ENCODE assay signal across 24 cellular contexts in genomic region chrX:86930419-86930818, GRCh38.
"Had no signal": no experiment of that assay in that cellular context is flagged by ENCODE, and none has a peak within 500 bp of the region (broad histone marks: within the 10 kb centered on the region; RNA-seq: fewer than 3 reads in every experiment).

No MANE protein-coding gene starts in this region.

- H3K27me3 ChIP-seq: esophagus squamous epithelium, gastroesophageal sphincter, spleen, tibial artery had no signal

- H3K36me3 ChIP-seq: esophagus squamous epithelium, gastroesophageal sphincter, left ventricle myocardium inferior, lower lobe of right lung, spleen, tibial artery had no signal

- DNase-seq: effector memory CD8-positive, alpha-beta T cell; esophagus squamous epithelium; foreskin fibroblast; glutamatergic neuron; kidney; left cardiac atrium; left ventricle myocardium inferior; lower lobe of right lung; naive B cell; nephron progenitor cell; psoas muscle; retina; spleen; stimulated activated CD4-positive, alpha-beta T cell treated with anti-CD3 and anti-CD28 coated beads, Interleukin-15, amount 100 ng/mL, for 24 hours; stimulated activated CD4-positive, alpha-beta T cell treated with anti-CD3 and anti-CD28 coated beads, Interleukin-1b, Interleukin-23, amount 100 ng/mL, for 48 hours; stimulated activated CD4-positive, alpha-beta T cell treated with anti-CD3 and anti-CD28 coated beads, Interleukin-4, amount 100 ng/mL, for 24 hours; tibial artery had no signal

- H3K4me1 Mint-ChIP-seq: memory B cell; naive B cell; nephron progenitor cell; stimulated activated memory B cell treated with anti-CD40 and anti-IgM and Interleukin-4, amounts not matched to agents 10 μg/mL and 1 μg/mL and 100 μg/mL, for 72 hours had no signal

- ATAC-seq: effector memory CD8-positive, alpha-beta T cell; gastroesophageal sphincter; left cardiac atrium; lower lobe of right lung; psoas muscle; sciatic nerve; stimulated activated memory B cell treated with anti-CD40 and anti-IgM and Interleukin-4, amounts not matched to agents 10 μg/mL and 1 μg/mL and 100 μg/mL, for 72 hours had no signal

- H3K9ac ChIP-seq: parathyroid adenoma had no signal

- H3K36me3 Mint-ChIP-seq: memory B cell; naive B cell; stimulated activated memory B cell treated with anti-CD40 and anti-IgM and Interleukin-4, amounts not matched to agents 10 μg/mL and 1 μg/mL and 100 μg/mL, for 72 hours had no signal

- H3K4me3 ChIP-seq: esophagus squamous epithelium, gastroesophageal sphincter, left ventricle myocardium inferior, lower lobe of right lung, psoas muscle, spleen, tibial artery had no signal

- H3K4me3 Mint-ChIP-seq: dendritic cell treated with granulocyte-macrophage colony-stimulating factor and Interleukin-4, amounts not matched to agents 40 ng/mL and 50 ng/mL, for 4 days; effector memory CD8-positive, alpha-beta T cell; memory B cell; naive B cell; nephron progenitor cell; stimulated activated memory B cell treated with anti-CD40 and anti-IgM and Interleukin-4, amounts not matched to agents 10 μg/mL and 1 μg/mL and 100 μg/mL, for 72 hours; stimulated activated naive CD8-positive, alpha-beta T cell treated with anti-CD3 and anti-CD28 coated beads, Interleukin-15, Interleukin-2, amounts not matched to agents 100 ng/mL and 50 ng/mL, for 24 hours had no signal

- H3K9me3 Mint-ChIP-seq: dendritic cell treated with granulocyte-macrophage colony-stimulating factor and Interleukin-4, amounts not matched to agents 40 ng/mL and 50 ng/mL, for 4 days had no signal

- H3K27ac Mint-ChIP-seq: dendritic cell treated with granulocyte-macrophage colony-stimulating factor and Interleukin-4, amounts not matched to agents 40 ng/mL and 50 ng/mL, for 4 days; effector memory CD8-positive, alpha-beta T cell; memory B cell; naive B cell; nephron progenitor cell; stimulated activated memory B cell treated with anti-CD40 and anti-IgM and Interleukin-4, amounts not matched to agents 10 μg/mL and 1 μg/mL and 100 μg/mL, for 72 hours; stimulated activated naive CD8-positive, alpha-beta T cell treated with anti-CD3 and anti-CD28 coated beads, Interleukin-15, Interleukin-2, amounts not matched to agents 100 ng/mL and 50 ng/mL, for 24 hours had no signal

- H3K4me1 ChIP-seq: esophagus squamous epithelium, gastroesophageal sphincter, left ventricle myocardium inferior, lower lobe of right lung, parathyroid adenoma, psoas muscle, spleen, tibial artery had no signal

- H3K9me3 ChIP-seq: esophagus squamous epithelium, gastroesophageal sphincter, lower lobe of right lung, psoas muscle, tibial artery had no signal

- H3K27me3 Mint-ChIP-seq: dendritic cell treated with granulocyte-macrophage colony-stimulating factor and Interleukin-4, amounts not matched to agents 40 ng/mL and 50 ng/mL, for 4 days; effector memory CD8-positive, alpha-beta T cell; memory B cell; naive B cell; stimulated activated memory B cell treated with anti-CD40 and anti-IgM and Interleukin-4, amounts not matched to agents 10 μg/mL and 1 μg/mL and 100 μg/mL, for 72 hours; stimulated activated naive CD8-positive, alpha-beta T cell treated with anti-CD3 and anti-CD28 coated beads, Interleukin-15, Interleukin-2, amounts not matched to agents 100 ng/mL and 50 ng/mL, for 24 hours had no signal

- H3K27ac ChIP-seq: esophagus squamous epithelium, gastroesophageal sphincter, left ventricle myocardium inferior, lower lobe of right lung, parathyroid adenoma, psoas muscle, spleen, tibial artery had no signal
